In genomic region chr12:7092229-7092985, GRCh38 we compare ENCODE assay signal across 8 cellular contexts. TPM values are rescaled to one million over a fixed set of nuclear protein-coding genes. Genes with fewer than 3 reads are reported as not detected.
A peak's percentile ranks its signal among the peaks of the same experiment; 100 is the strongest.
DNase-seq lines count a peak whose midpoint lies in the region; ATAC-seq lines count a peak whose summit lies in the region.

C1R (minus strand) TSS chr12:7092445; CDS start chr12:7092388, 57 bp downstream.

- no peaks in the 10 kb centered on the region for H3K27me3 Mint-ChIP-seq in activated CD4-positive, alpha-beta T cell treated with anti-CD3 and anti-CD28 coated beads for 36 hours

- peaks cover 6% of the 10 kb centered on the region for H3K4me1 Mint-ChIP-seq in activated CD4-positive, alpha-beta T cell treated with anti-CD3 and anti-CD28 coated beads for 36 hours

- DNase-seq in NCI-H2081 (lab: John Stamatoyannopoulos, UW) = peak; percentile 43 to 64
- no peak for DNase-seq in NCI-H2081 treated with DMSO at 0.1 percent for 48 hours (lab: John Stamatoyannopoulos, UW)
- DNase-seq in NCI-H146 (lab: John Stamatoyannopoulos, UW) = peak; percentile 63
- peak; percentile 85 for DNase-seq in activated CD4-positive, alpha-beta T cell treated with anti-CD3 and anti-CD28 coated beads for 36 hours
- peak; percentile 38 to 51 (median 44) for DNase-seq in stimulated activated CD4-positive, alpha-beta T cell treated with anti-CD3 and anti-CD28 coated beads, Interleukin-1b, Interleukin-23, amount 100 ng/mL, for 24 hours (ENCODE audit: low read depth in 4 of 4, low spot score in 1 of 4)

- no peaks in the 10 kb centered on the region for H3K9me3 Mint-ChIP-seq in activated CD4-positive, alpha-beta T cell treated with anti-CD3 and anti-CD28 coated beads for 36 hours (ENCODE audit: low read depth)

- H3K27me3 ChIP-seq in layer of hippocampus (ENCODE audit: control insufficient read depth, insufficient read depth, low read length) = no peaks in the 10 kb centered on the region

- peak; percentile 86 for ATAC-seq in activated CD4-positive, alpha-beta T cell treated with anti-CD3 and anti-CD28 coated beads for 36 hours
- ATAC-seq in HG02885 (IDR thresholded peaks at IDR 0.05; ENCODE audit: poor library complexity, unreplicated experiment) = no peak

- peak within 1 kb of the TSS; percentile 80 for H3K27ac Mint-ChIP-seq in activated CD4-positive, alpha-beta T cell treated with anti-CD3 and anti-CD28 coated beads for 36 hours

- POLR2A ChIA-PET in activated CD4-positive, alpha-beta T cell treated with anti-CD3 and anti-CD28 coated beads for 36 hours (lab: Charles Lee) = no interaction called here

- CTCF ChIA-PET in activated CD4-positive, alpha-beta T cell treated with anti-CD3 and anti-CD28 coated beads for 36 hours (lab: Charles Lee) = interaction anchor here (0.7 to 1.6 kb wide), 8 partner anchors 19 to 146 kb away, joined by 3 to 5 read pairs (median 3); partner anchors contain the start of gene LPCAT3

- intact Hi-C loops in activated CD4-positive, alpha-beta T cell treated with anti-CD3 and anti-CD28 coated beads for 36 hours (cut with DNase I, micrococcal nuclease) = loop anchor here (1.0 kb wide), 3 partner anchors 74 to 168 kb away; partner anchors contain the start of genes C12orf57 (in 2 of the 2) and LPCAT3 (in 1 of the 2)

- no peaks in the 10 kb centered on the region for H3K36me3 Mint-ChIP-seq in activated CD4-positive, alpha-beta T cell treated with anti-CD3 and anti-CD28 coated beads for 36 hours (ENCODE audit: low read depth)

- H3K27ac ChIP-seq in cingulate gyrus (ENCODE audit: low read depth, low read length) (peak within 1 kb of the TSS; percentile 55), layer of hippocampus (ENCODE audit: low read depth, low read length) (peak within 1 kb of the TSS; percentile 27)

- H3K4me3 Mint-ChIP-seq in activated CD4-positive, alpha-beta T cell treated with anti-CD3 and anti-CD28 coated beads for 36 hours = peak within 1 kb of the TSS; percentile 59

RNA-seq across cellular contexts. Expression of gene C1R, which starts in this region (rescaled TPM):
- 1 to 10 TPM; 1.4 to 2.2 TPM for total RNA-seq in activated CD4-positive, alpha-beta T cell treated with anti-CD3 and anti-CD28 coated beads for 36 hours
